18 cellular contexts compared by ENCODE assay signal in the genomic region with DNA sequence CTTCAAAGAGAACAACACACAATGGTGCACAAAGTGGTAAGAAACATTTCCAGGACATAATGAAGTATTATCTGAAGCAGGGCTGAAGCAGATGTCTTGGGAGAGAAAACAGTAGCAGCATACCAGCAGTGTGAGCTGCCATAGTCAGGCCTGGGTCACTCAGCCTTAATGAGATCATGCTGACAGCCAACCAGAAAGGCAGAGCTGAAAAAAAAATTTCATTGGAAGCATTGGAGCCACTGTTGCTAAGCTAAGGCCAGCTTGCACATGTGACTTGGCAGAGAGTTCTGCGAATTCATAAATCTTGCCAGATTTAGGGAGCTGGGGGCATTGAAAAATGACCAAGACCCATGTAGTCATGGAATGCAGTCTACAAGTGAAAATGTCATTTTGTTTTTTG.
DNase-seq lines count a peak whose midpoint lies in the region; ATAC-seq and TF ChIP-seq lines count a peak whose summit lies in the region.
"Had no signal": no experiment of that assay in that cellular context is flagged by ENCODE, and none has a peak within 500 bp of the region (broad histone marks: within the 10 kb centered on the region; RNA-seq: fewer than 3 reads in every experiment).

No MANE protein-coding gene starts in this region.

- TF ChIP-seq CTCF in mucosa of descending colon (IDR thresholded peaks at IDR 0.05) = no peak

- no peaks in the 10 kb centered on the region for H3K4me1 ChIP-seq in mucosa of descending colon (ENCODE audit: low read depth)
- H3K4me1 ChIP-seq: colonic mucosa, SJCRH30, vagina had no signal

- H3K27ac ChIP-seq in substantia nigra (ENCODE audit: low read depth, low read length, poor library complexity, severe bottlenecking) = no peak overlapping the region
- H3K27ac ChIP-seq: C4-2B, colonic mucosa, SJCRH30, vagina had no signal

- ATAC-seq in mucosa of descending colon = no peak
- ATAC-seq: esophagus mucosa, HepG2, sciatic nerve had no signal

- no peaks in the 10 kb centered on the region for H3K9me3 ChIP-seq in mucosa of descending colon
- H3K9me3 ChIP-seq: colonic mucosa, SJCRH30, vagina had no signal

- intact Hi-C loops in mucosa of descending colon (cut with DNase I, micrococcal nuclease) = no loop called here

- H3K4me3 ChIP-seq in mucosa of descending colon = no peak overlapping the region
- H3K4me3 ChIP-seq: colonic mucosa, SJCRH30, vagina had no signal

- no peaks in the 10 kb centered on the region for H3K36me3 ChIP-seq in mucosa of descending colon (ENCODE audit: low read depth)
- H3K36me3 ChIP-seq: colonic mucosa, SJCRH30, vagina had no signal

- DNase-seq in ELR (ENCODE audit: low read depth) = peak; percentile 68
- peak; percentile 3 for DNase-seq in RKO (ENCODE audit: low spot score)
- peak; percentile 4 for DNase-seq in fibroblast of the conjunctiva (ENCODE audit: low read depth)
- peak; percentile 7 for DNase-seq in retina
- no peak for DNase-seq in NCI-H524 treated with DMSO at 0.1 percent for 48 hours (lab: John Stamatoyannopoulos, UW)
- DNase-seq in substantia nigra (lab: John Stamatoyannopoulos, UW) = no peak
- no peak for DNase-seq in T-helper 1 cell
- DNase-seq in mucosa of descending colon = no peak
- DNase-seq: activated CD4-positive, alpha-beta memory T cell treated with anti-CD3 and anti-CD28 coated beads, Interleukin-2, amount 10 ng/mL, durations not matched to agents 7 days and 5 days; colonic mucosa; H9; SJCRH30; stimulated activated naive CD4-positive, alpha-beta T cell had no signal

Comparison
In these comparisons a context has a peak if more than half of its experiments do, and no peak if none do; other contexts are left out.
1. DNase-seq: peak in ELR (single experiment), RKO (single experiment), fibroblast of the conjunctiva (single experiment) and retina (single experiment); none in NCI-H524 treated with DMSO at 0.1 percent for 48 hours (single experiment), substantia nigra (0 of 49), T-helper 1 cell (0 of 5) and mucosa of descending colon (0 of 3).